9 cellular contexts compared by ENCODE assay signal in genomic region chr17:40095944-40096791, GRCh38. TPM values are rescaled to one million over a fixed set of nuclear protein-coding genes. Genes with fewer than 3 reads are reported as not detected.
A peak's percentile ranks its signal among the peaks of the same experiment; 100 is the strongest.
DNase-seq lines count a peak whose midpoint lies in the region; ATAC-seq, FAIRE-seq and TF ChIP-seq lines count a peak whose summit lies in the region.
"Had no signal": no experiment of that assay in that cellular context is flagged by ENCODE, and none has a peak within 500 bp of the region (broad histone marks: within the 10 kb centered on the region; RNA-seq: fewer than 3 reads in every experiment).

No MANE protein-coding gene starts in this region.

- H3K36me3 ChIP-seq in H1 (ENCODE audit: control insufficient read depth in 2 of 4, insufficient read depth in 4 of 4, low read length in 3 of 4) = peaks cover 0 to 27% (median 14%) of the 10 kb centered on the region in 4 experiments; a peak in 5 of 8 replicates

- H3K36me3 Mint-ChIP-seq in activated CD4-positive, alpha-beta T cell treated with anti-CD3 and anti-CD28 coated beads, Interleukin-2, amount 10 ng/mL, durations not matched to agents 24 days and 14 days (ENCODE audit: low read depth) = peaks cover 52% of the 10 kb centered on the region

- POLR2A ChIA-PET in H1 (lab: Charles Lee; ENCODE audit: partially characterized antibody) = interaction anchor here (0.9 to 20.8 kb wide), 3 partner anchors 20 to 78 kb away, joined by 3 to 399 read pairs (median 3); partner anchors contain the start of gene MSL1

- WGBS in H1 (ENCODE audit: extremely low coverage in 1 of 2, insufficient coverage in 1 of 2, insufficient read length in 1 of 2, insufficient replicate concordance in 2 of 2, low coverage in 1 of 2, low lambda C conversion rate in 2 of 2, missing lambda C conversion rate in 1 of 2), 2 experiments = 93% methylated on average over 22 of the region's 23 CpGs; no CpG with 5 or more reads in 1 of the 2 experiments

- H4K91ac ChIP-seq in H1 (replicated peaks; ENCODE audit: insufficient read length, low read length) = no peak overlapping the region

- no peak overlapping the region for H3K18ac ChIP-seq in H1 (ENCODE audit: extremely low read depth, low read length)

- H3K27me3 ChIP-seq in H1 (replicated peaks in 1 of 4; ENCODE audit: control insufficient read depth in 3 of 4, extremely low read depth in 1 of 4, insufficient read depth in 3 of 4, low read length in 3 of 4) (peaks cover 6 to 23% (median 15%) of the 10 kb centered on the region in 4 experiments; a peak in 6 of 7 replicates), foreskin keratinocyte (no peaks in the 10 kb centered on the region)

- no peak overlapping the region for H2AK5ac ChIP-seq in H1 (ENCODE audit: low read depth, low read length)

- DNase-seq in activated CD4-positive, alpha-beta T cell treated with anti-CD3 and anti-CD28 coated beads, Interleukin-2, amount 10 ng/mL, durations not matched to agents 24 days and 14 days = peak; percentile 97
- no peak for DNase-seq in H1 (ENCODE audit: low read depth in 1 of 2, low spot score in 2 of 2)
- DNase-seq in stimulated activated CD4-positive, alpha-beta T cell treated with anti-CD3 and anti-CD28 coated beads, Interleukin-1b, Interleukin-23, amount 100 ng/mL, for 24 hours (ENCODE audit: low read depth in 4 of 4, low spot score in 1 of 4) = peak; percentile 42 to 77 (median 59)
- no peak for DNase-seq in foreskin keratinocyte
- no peak for DNase-seq in NCI-H1105 (lab: John Stamatoyannopoulos, UW)
- no peak for DNase-seq in cortex of kidney (lab: John Stamatoyannopoulos, UW)

- no peak overlapping the region for H3K23ac ChIP-seq in H1 (ENCODE audit: insufficient read length)

- no peak overlapping the region for H3K4me2 ChIP-seq in H1 (ENCODE audit: insufficient read depth in 1 of 2, low read depth in 2 of 2, low read length in 2 of 2)

- H3K4me3 Mint-ChIP-seq in activated CD4-positive, alpha-beta T cell treated with anti-CD3 and anti-CD28 coated beads, Interleukin-2, amount 10 ng/mL, durations not matched to agents 24 days and 14 days = peak overlapping the region; percentile 94

- H3K4me1 Mint-ChIP-seq in activated CD4-positive, alpha-beta T cell treated with anti-CD3 and anti-CD28 coated beads, Interleukin-2, amount 10 ng/mL, durations not matched to agents 24 days and 14 days = peaks cover 63% of the 10 kb centered on the region

- TF ChIP-seq CTCF in H1 (IDR thresholded peaks at IDR 0.05; ENCODE audit: control extremely low read depth in 1 of 3, insufficient read depth in 1 of 3, low read depth in 1 of 3, low read length in 3 of 3) (no peak), foreskin keratinocyte (conservative IDR thresholded peaks at IDR 0.05) (no peak)

- no peak overlapping the region for H2BK12ac ChIP-seq in H1 (ENCODE audit: low read depth, low read length)

- no peak overlapping the region for H3K9ac ChIP-seq in H1 (replicated peaks in 1 of 4; ENCODE audit: extremely low read depth in 1 of 4, low read depth in 3 of 4, low read length in 3 of 4)

- H3K4me1 ChIP-seq in H1 (replicated peaks in 1 of 4; ENCODE audit: control insufficient read depth in 3 of 4, insufficient read depth in 4 of 4, low read length in 3 of 4) (peaks cover 8 to 29% (median 23%) of the 10 kb centered on the region in 4 experiments), foreskin keratinocyte (peaks cover 10% of the 10 kb centered on the region)

- ATAC-seq in GM18873 (IDR thresholded peaks at IDR 0.05; ENCODE audit: low FRiP score, unreplicated experiment) = peak; percentile 60
- peak; percentile 45 for ATAC-seq in HG02981 (IDR thresholded peaks at IDR 0.05; ENCODE audit: unreplicated experiment)
- ATAC-seq in foreskin keratinocyte = no peak
- ATAC-seq: Panc1 had no signal

- TF ChIP-seq POLR2A in H1 (IDR thresholded peaks at IDR 0.05; ENCODE audit: control extremely low read depth in 1 of 2, low read depth in 2 of 2, low read length in 2 of 2) = no peak

- H2BK20ac ChIP-seq in H1 (ENCODE audit: low read length) = no peak overlapping the region

- no peak overlapping the region for H2BK5ac ChIP-seq in H1 (ENCODE audit: low read depth, low read length)

- no peak overlapping the region for H3K56ac ChIP-seq in H1 (replicated peaks; ENCODE audit: insufficient read length, low read depth, low read length)

- H4K8ac ChIP-seq in H1 (ENCODE audit: extremely low read depth, insufficient read depth, low read length) = peak overlapping the region; percentile 30; the same call in 1 of the 2 replicates

- peaks cover 4% of the 10 kb centered on the region; the same call in 1 of the 2 replicates for H3K79me1 ChIP-seq in H1 (ENCODE audit: low read depth, low read length)

- TF ChIP-seq RAD21 in H1 (IDR thresholded peaks at IDR 0.05 in 1 of 2, conservative IDR thresholded peaks at IDR 0.05 in 1 of 2; ENCODE audit: low read depth in 2 of 2, low read length in 2 of 2) = no peak

- H4K20me1 ChIP-seq in H1 (replicated peaks in 1 of 2; ENCODE audit: control insufficient read depth in 1 of 2, insufficient read depth in 2 of 2, low read length in 2 of 2) = no peaks in the 10 kb centered on the region

- TF ChIP-seq EP300 in H1 (IDR thresholded peaks at IDR 0.05; ENCODE audit: borderline replicate concordance in 1 of 2, low read depth in 2 of 2, low read length in 2 of 2) = no peak

- no peak overlapping the region for H3K4me3 ChIP-seq in H1 (ENCODE audit: extremely low read depth in 1 of 4, insufficient read depth in 2 of 4, low read depth in 3 of 4, low read length in 4 of 4)

- H3K27ac ChIP-seq in H1 (ENCODE audit: low read depth, low read length) (no peak overlapping the region), foreskin keratinocyte (no peak overlapping the region)

- intact Hi-C loops in activated CD4-positive, alpha-beta T cell treated with anti-CD3 and anti-CD28 coated beads, Interleukin-2, amount 10 ng/mL, durations not matched to agents 24 days and 14 days (cut with micrococcal nuclease) = loop anchor here (1.0 to 2.0 kb wide), 2 partner anchors 17 to 57 kb away; no protein-coding TSS in a partner anchor

- H3K9me3 Mint-ChIP-seq in activated CD4-positive, alpha-beta T cell treated with anti-CD3 and anti-CD28 coated beads, Interleukin-2, amount 10 ng/mL, durations not matched to agents 24 days and 14 days = peaks cover 3% of the 10 kb centered on the region

- H2BK120ac ChIP-seq in H1 (replicated peaks; ENCODE audit: low read depth, low read length) = no peak overlapping the region

- H3K79me2 ChIP-seq in H1 (ENCODE audit: control insufficient read depth in 1 of 2, insufficient read depth in 2 of 2, low read length in 2 of 2) = no peaks in the 10 kb centered on the region; a peak in 1 of 4 replicates

- no peak overlapping the region for H2BK15ac ChIP-seq in H1 (ENCODE audit: low read length)

- H3K27ac Mint-ChIP-seq in activated CD4-positive, alpha-beta T cell treated with anti-CD3 and anti-CD28 coated beads, Interleukin-2, amount 10 ng/mL, durations not matched to agents 24 days and 14 days = peak overlapping the region; percentile 85

- peaks cover under 1% of the 10 kb centered on the region for H3K27me3 Mint-ChIP-seq in activated CD4-positive, alpha-beta T cell treated with anti-CD3 and anti-CD28 coated beads, Interleukin-2, amount 10 ng/mL, durations not matched to agents 24 days and 14 days

- CTCF ChIA-PET in H1 (lab: Charles Lee; ENCODE audit: partially characterized antibody) = interaction anchor here (1.3 to 8.5 kb wide), 6 partner anchors 10 to 60 kb away, joined by 3 to 85 read pairs (median 20); no protein-coding TSS in a partner anchor

- no peak overlapping the region for H2AFZ ChIP-seq in H1 (ENCODE audit: low read length)

- H3K23me2 ChIP-seq in H1 (ENCODE audit: low read depth, low read length) = peaks cover 10% of the 10 kb centered on the region; the same call in 1 of the 2 replicates

- FAIRE-seq in H1 (lab: Jason Lieb, UNC) = no peak

- H4K5ac ChIP-seq in H1 (ENCODE audit: insufficient read length, low read depth, low read length) = no peak overlapping the region

- H3K4ac ChIP-seq in H1 (replicated peaks; ENCODE audit: insufficient read length, low read depth, low read length) = no peak overlapping the region

- no peak overlapping the region for H3K14ac ChIP-seq in H1 (ENCODE audit: insufficient read length)

- peaks cover 0 to 6% of the 10 kb centered on the region in 2 experiments; a peak in 1 of 4 replicates for H3K9me3 ChIP-seq in H1 (ENCODE audit: insufficient read depth in 2 of 2, low read depth in 1 of 2, low read length in 1 of 2)

RNA-seq across cellular contexts. Expression of gene NR1D1, which starts 4.2 kb away (rescaled TPM):
- 7.9 and 8.2 TPM in 2 replicates for total RNA-seq in activated CD4-positive, alpha-beta T cell treated with anti-CD3 and anti-CD28 coated beads, Interleukin-2, amount 10 ng/mL, durations not matched to agents 24 days and 14 days
- 4.3 and 4.6 TPM in 2 replicates for total RNA-seq in H1 (2021; fragmentation: NEBNext Ultra II Directional; extraction: Animal tissue kit (Norgen Biotek cat#: 25700))
- polyA plus RNA-seq in H1 (2011; rRNA removed) = 1.5 and 3.4 TPM in 2 replicates
- polyA plus RNA-seq in H1 (2011; cell fraction: cytosol; rRNA removed) = 0.79 TPM
- 4.7 TPM for polyA plus RNA-seq in H1 (2011; cell fraction: nucleus; rRNA removed)
- polyA plus RNA-seq in H1 (2012, experiment 1 of 2) = 5.4 to 7.1 TPM (median 6.1 TPM) in 4 replicates
- polyA plus RNA-seq in H1 (2012, experiment 2 of 2) = 6.5 TPM
- 3.1 TPM for polyA plus RNA-seq in H1 (2013, experiment 1 of 2)
- 3.0 TPM for polyA plus RNA-seq in H1 (2013, experiment 2 of 2)
- 1.4 and 2.9 TPM in 2 replicates for polyA minus RNA-seq in H1 (2011; rRNA and poly(A)+ RNA removed)
- 2.5 TPM for polyA minus RNA-seq in H1 (2011; cell fraction: cytosol; rRNA and poly(A)+ RNA removed)
- 2.7 TPM for polyA minus RNA-seq in H1 (2011; cell fraction: nucleus; rRNA and poly(A)+ RNA removed)
- total RNA-seq in foreskin keratinocyte = 5.7 and 6.1 TPM in 2 replicates
- polyA plus RNA-seq in foreskin keratinocyte = 7.3 and 9.0 TPM in 2 replicates

RNA-seq across cellular contexts. Expression of gene MSL1, which starts 25.6 kb away (rescaled TPM):
- 92.7 and 98.5 TPM in 2 replicates for total RNA-seq in activated CD4-positive, alpha-beta T cell treated with anti-CD3 and anti-CD28 coated beads, Interleukin-2, amount 10 ng/mL, durations not matched to agents 24 days and 14 days
- total RNA-seq in H1 (2021; fragmentation: NEBNext Ultra II Directional; extraction: Animal tissue kit (Norgen Biotek cat#: 25700)) = 66.5 and 69.2 TPM in 2 replicates
- 18.2 and 24.1 TPM in 2 replicates for polyA plus RNA-seq in H1 (2011; rRNA removed)
- polyA plus RNA-seq in H1 (2011; cell fraction: cytosol; rRNA removed) = 39.2 TPM
- 50.9 TPM for polyA plus RNA-seq in H1 (2011; cell fraction: nucleus; rRNA removed)
- polyA plus RNA-seq in H1 (2012, experiment 1 of 2) = 47.3 to 75.1 TPM (median 51.3 TPM) in 4 replicates
- 24.4 TPM for polyA plus RNA-seq in H1 (2012, experiment 2 of 2)
- polyA plus RNA-seq in H1 (2013, experiment 1 of 2) = 59.8 TPM
- 53.4 TPM for polyA plus RNA-seq in H1 (2013, experiment 2 of 2)
- 35.9 and 42.1 TPM in 2 replicates for polyA minus RNA-seq in H1 (2011; rRNA and poly(A)+ RNA removed)
- 35.1 TPM for polyA minus RNA-seq in H1 (2011; cell fraction: cytosol; rRNA and poly(A)+ RNA removed)
- 36.6 TPM for polyA minus RNA-seq in H1 (2011; cell fraction: nucleus; rRNA and poly(A)+ RNA removed)
- 57.7 and 60.6 TPM in 2 replicates for total RNA-seq in foreskin keratinocyte
- polyA plus RNA-seq in foreskin keratinocyte = 35.5 and 44.6 TPM in 2 replicates

RNA-seq across cellular contexts. Expression of gene THRA, which starts 33.4 kb away (rescaled TPM):
- 4.5 and 5.1 TPM in 2 replicates for total RNA-seq in activated CD4-positive, alpha-beta T cell treated with anti-CD3 and anti-CD28 coated beads, Interleukin-2, amount 10 ng/mL, durations not matched to agents 24 days and 14 days
- total RNA-seq in H1 (2021; fragmentation: NEBNext Ultra II Directional; extraction: Animal tissue kit (Norgen Biotek cat#: 25700)) = 10.2 and 11.8 TPM in 2 replicates
- polyA plus RNA-seq in H1 (2011; rRNA removed) = 6.4 and 8.2 TPM in 2 replicates
- 7.4 TPM for polyA plus RNA-seq in H1 (2011; cell fraction: cytosol; rRNA removed)
- polyA plus RNA-seq in H1 (2011; cell fraction: nucleus; rRNA removed) = 13.1 TPM
- 7.9 to 11.1 TPM (median 10.1 TPM) in 4 replicates for polyA plus RNA-seq in H1 (2012, experiment 1 of 2)
- polyA plus RNA-seq in H1 (2012, experiment 2 of 2) = 7.6 TPM
- polyA plus RNA-seq in H1 (2013, experiment 1 of 2) = 5.0 TPM
- polyA plus RNA-seq in H1 (2013, experiment 2 of 2) = 4.5 TPM
- polyA minus RNA-seq in H1 (2011; rRNA and poly(A)+ RNA removed) = 8.4 and 11.6 TPM in 2 replicates
- polyA minus RNA-seq in H1 (2011; cell fraction: cytosol; rRNA and poly(A)+ RNA removed) = 6.2 TPM
- polyA minus RNA-seq in H1 (2011; cell fraction: nucleus; rRNA and poly(A)+ RNA removed) = 4.3 TPM
- 7.2 and 7.9 TPM in 2 replicates for total RNA-seq in foreskin keratinocyte
- polyA plus RNA-seq in foreskin keratinocyte = 4.6 and 5.4 TPM in 2 replicates

RNA-seq across cellular contexts. Expression of gene MED24, which starts 42.0 kb away (rescaled TPM):
- 118 and 122 TPM in 2 replicates for total RNA-seq in activated CD4-positive, alpha-beta T cell treated with anti-CD3 and anti-CD28 coated beads, Interleukin-2, amount 10 ng/mL, durations not matched to agents 24 days and 14 days
- 81.7 and 90.6 TPM in 2 replicates for total RNA-seq in H1 (2021; fragmentation: NEBNext Ultra II Directional; extraction: Animal tissue kit (Norgen Biotek cat#: 25700))
- polyA plus RNA-seq in H1 (2011; rRNA removed) = 92.7 and 120 TPM in 2 replicates
- polyA plus RNA-seq in H1 (2011; cell fraction: cytosol; rRNA removed) = 91.0 TPM
- polyA plus RNA-seq in H1 (2011; cell fraction: nucleus; rRNA removed) = 355 TPM
- 73.6 to 99.4 TPM (median 93.5 TPM) in 4 replicates for polyA plus RNA-seq in H1 (2012, experiment 1 of 2)
- polyA plus RNA-seq in H1 (2012, experiment 2 of 2) = 83.6 TPM
- polyA plus RNA-seq in H1 (2013, experiment 1 of 2) = 42.8 TPM
- polyA plus RNA-seq in H1 (2013, experiment 2 of 2) = 41.6 TPM
- 126 and 205 TPM in 2 replicates for polyA minus RNA-seq in H1 (2011; rRNA and poly(A)+ RNA removed)
- 93.1 TPM for polyA minus RNA-seq in H1 (2011; cell fraction: cytosol; rRNA and poly(A)+ RNA removed)
- polyA minus RNA-seq in H1 (2011; cell fraction: nucleus; rRNA and poly(A)+ RNA removed) = 141 TPM
- 49.1 and 57.7 TPM in 2 replicates for total RNA-seq in foreskin keratinocyte
- polyA plus RNA-seq in foreskin keratinocyte = 55.0 and 67.2 TPM in 2 replicates

RNA-seq across cellular contexts. Expression of gene CASC3, which starts 44.2 kb away (rescaled TPM):
- total RNA-seq in activated CD4-positive, alpha-beta T cell treated with anti-CD3 and anti-CD28 coated beads, Interleukin-2, amount 10 ng/mL, durations not matched to agents 24 days and 14 days = 108 and 109 TPM in 2 replicates
- 114 and 116 TPM in 2 replicates for total RNA-seq in H1 (2021; fragmentation: NEBNext Ultra II Directional; extraction: Animal tissue kit (Norgen Biotek cat#: 25700))
- polyA plus RNA-seq in H1 (2011; rRNA removed) = 80.2 and 85.7 TPM in 2 replicates
- polyA plus RNA-seq in H1 (2011; cell fraction: cytosol; rRNA removed) = 63.6 TPM
- 136 TPM for polyA plus RNA-seq in H1 (2011; cell fraction: nucleus; rRNA removed)
- 79.5 to 94.5 TPM (median 87.8 TPM) in 4 replicates for polyA plus RNA-seq in H1 (2012, experiment 1 of 2)
- 49.9 TPM for polyA plus RNA-seq in H1 (2012, experiment 2 of 2)
- 60.2 TPM for polyA plus RNA-seq in H1 (2013, experiment 1 of 2)
- polyA plus RNA-seq in H1 (2013, experiment 2 of 2) = 58.7 TPM
- 76.1 and 78.3 TPM in 2 replicates for polyA minus RNA-seq in H1 (2011; rRNA and poly(A)+ RNA removed)
- 36.5 TPM for polyA minus RNA-seq in H1 (2011; cell fraction: cytosol; rRNA and poly(A)+ RNA removed)
- polyA minus RNA-seq in H1 (2011; cell fraction: nucleus; rRNA and poly(A)+ RNA removed) = 81.4 TPM
- total RNA-seq in foreskin keratinocyte = 34.7 and 35.6 TPM in 2 replicates
- 23.7 and 25.1 TPM in 2 replicates for polyA plus RNA-seq in foreskin keratinocyte

Comparison
In these comparisons a context has a peak if more than half of its experiments do, and no peak if none do; other contexts are left out.
1. DNase-seq: peak in activated CD4-positive, alpha-beta T cell treated with anti-CD3 and anti-CD28 coated beads, Interleukin-2, amount 10 ng/mL, durations not matched to agents 24 days and 14 days (single experiment) and stimulated activated CD4-positive, alpha-beta T cell treated with anti-CD3 and anti-CD28 coated beads, Interleukin-1b, Interleukin-23, amount 100 ng/mL, for 24 hours (4 of 4); none in H1 (0 of 2), foreskin keratinocyte (0 of 2), NCI-H1105 (single experiment) and cortex of kidney (single experiment).